In the genomic region with DNA sequence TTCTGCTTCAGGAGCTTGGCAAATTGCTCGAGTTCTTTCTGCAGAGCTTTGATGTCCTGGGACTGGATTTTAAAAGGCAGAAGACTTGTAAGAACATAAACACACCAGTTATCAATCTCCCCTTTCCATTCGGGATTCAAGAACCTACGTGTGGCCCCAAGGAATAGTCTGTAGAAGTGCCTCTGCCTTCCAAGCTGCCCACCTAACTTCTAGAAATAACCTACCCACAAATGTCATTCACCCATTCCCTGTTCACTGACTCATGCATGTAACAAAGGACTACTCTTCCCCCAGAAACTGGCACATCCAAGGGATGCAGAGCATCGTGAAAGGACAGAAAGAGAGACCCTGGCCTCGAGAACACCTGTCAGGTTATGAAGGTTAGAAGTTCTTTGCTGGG, we compare ENCODE assay signal across 24 cellular contexts. TPM values are rescaled to one million over a fixed set of nuclear protein-coding genes. Genes with fewer than 3 reads are reported as not detected.
DNase-seq lines count a peak whose midpoint lies in the region; ATAC-seq and TF ChIP-seq lines count a peak whose summit lies in the region.
"Had no signal": no experiment of that assay in that cellular context is flagged by ENCODE, and none has a peak within 500 bp of the region (broad histone marks: within the 10 kb centered on the region; RNA-seq: fewer than 3 reads in every experiment).

No MANE protein-coding gene starts in this region.

- POLR2A ChIA-PET in activated B cell treated with CpG ODN at 0.5 μM for 24 hours (lab: Charles Lee), result interaction anchor here (1.2 to 2.4 kb wide), 3 partner anchors 18 to 21 kb away, joined by 3 to 7 read pairs (median 5); no protein-coding TSS in a partner anchor

- no peak overlapping the region for H3K4me3 Mint-ChIP-seq in activated B cell treated with CpG ODN at 0.5 μM for 24 hours
- H3K4me3 Mint-ChIP-seq: CD4-positive, alpha-beta T cell had no signal

- H3K23ac ChIP-seq in mesendoderm (ENCODE audit: low read length), result no peak overlapping the region

- H3K4me1 ChIP-seq in HUES6 (ENCODE audit: control insufficient read depth, insufficient read depth, low read length), result peaks cover 22% of the 10 kb centered on the region
- H3K4me1 ChIP-seq in mesendoderm (ENCODE audit: control insufficient read depth, low read depth, low read length), result peaks cover 6% of the 10 kb centered on the region
- no peaks in the 10 kb centered on the region for H3K4me1 ChIP-seq in prostate gland (replicated peaks)
- H3K4me1 ChIP-seq: Peyer's patch had no signal

- H3K9ac ChIP-seq in HUES6 (ENCODE audit: low read length) (no peak overlapping the region), mesendoderm (ENCODE audit: low read length) (no peak overlapping the region)
- H3K9ac ChIP-seq: BLaER1 treated with 17β-estradiol and CSF1 and Interleukin-3, amounts not matched to agents 10 nM and 100 nM had no signal

- ATAC-seq in activated B cell treated with CpG ODN at 0.5 μM for 24 hours (ENCODE audit: low read depth) (no peak), HG02610 (IDR thresholded peaks at IDR 0.05; ENCODE audit: unreplicated experiment) (no peak), GM21526 (IDR thresholded peaks at IDR 0.05; ENCODE audit: low FRiP score, unreplicated experiment) (no peak)
- ATAC-seq: A549 had no signal

- no CpG with 5 or more reads among the region's 5 CpGs for WGBS in mesendoderm (ENCODE audit: extremely low coverage, insufficient coverage, low lambda C conversion rate)
- 66% methylated on average over 5 of the region's 5 CpGs for WGBS in prostate gland

- peak overlapping the region; percentile 42 for H3K56ac ChIP-seq in mesendoderm (ENCODE audit: low read length)

- no peak overlapping the region for H2AK5ac ChIP-seq in mesendoderm (ENCODE audit: low read length)

- no peak for TF ChIP-seq CTCF in activated B cell treated with CpG ODN at 0.5 μM for 24 hours (IDR thresholded peaks at IDR 0.05)
- no peak for TF ChIP-seq CTCF in prostate gland (IDR thresholded peaks at IDR 0.05)

- no peak overlapping the region for H3K18ac ChIP-seq in mesendoderm (ENCODE audit: low read length)

- peaks cover 6% of the 10 kb centered on the region for H3K36me3 Mint-ChIP-seq in activated B cell treated with CpG ODN at 0.5 μM for 24 hours (ENCODE audit: low read depth)

- intact Hi-C loops in activated B cell treated with CpG ODN at 0.5 μM for 24 hours (cut with micrococcal nuclease) (no loop called here), prostate gland (cut with DNase I) (no loop called here)

- no peak overlapping the region for H4K5ac ChIP-seq in mesendoderm (ENCODE audit: low read length)

- peaks cover 43% of the 10 kb centered on the region for H3K79me2 ChIP-seq in mesendoderm (ENCODE audit: control insufficient read depth, insufficient read depth, low read length)

- H3K36me3 ChIP-seq in HUES6 (ENCODE audit: control insufficient read depth, insufficient read depth, low read length), result peaks cover 65% of the 10 kb centered on the region
- H3K36me3 ChIP-seq in mesendoderm (ENCODE audit: control insufficient read depth, insufficient read depth, low read length), result peaks cover 5% of the 10 kb centered on the region
- no peaks in the 10 kb centered on the region for H3K36me3 ChIP-seq in prostate gland

- H3K27me3 ChIP-seq in HUES6 (ENCODE audit: control insufficient read depth, insufficient read depth, low read length) (peaks cover 8% of the 10 kb centered on the region; the same call in 1 of the 2 replicates), mesendoderm (ENCODE audit: insufficient read depth, low read length, poor library complexity) (no peaks in the 10 kb centered on the region), prostate gland (replicated peaks; ENCODE audit: insufficient read depth) (no peaks in the 10 kb centered on the region)
- H3K27me3 ChIP-seq: BLaER1 treated with 17β-estradiol and CSF1 and Interleukin-3, amounts not matched to agents 10 nM and 100 nM; MG63; Peyer's patch had no signal

- DNase-seq in activated B cell treated with CpG ODN at 0.5 μM for 24 hours (no peak), mesendoderm (no peak), prostate gland (ENCODE audit: low spot score) (no peak)
- DNase-seq in activated CD8-positive, alpha-beta memory T cell treated with anti-CD3 and anti-CD28 coated beads for 24 hours, result no peak
- DNase-seq: AML-193; CD4-positive, alpha-beta T cell; GOT3; HCEC 1CT; IMR-90; KG1; MG63; NCI-H2029; NCI-H2227 treated with DMSO at 0.1 percent for 48 hours; NCI-H526 treated with DMSO at 0.1 percent for 48 hours; OCI-M1; SHP77 treated with DMSO at 0.1 percent for 48 hours had no signal

- no peak overlapping the region for H2BK15ac ChIP-seq in mesendoderm (replicated peaks; ENCODE audit: low read depth)

- H3K4ac ChIP-seq in mesendoderm (ENCODE audit: low read depth, low read length), result no peak overlapping the region

- CTCF ChIA-PET in activated B cell treated with CpG ODN at 0.5 μM for 24 hours (lab: Charles Lee), result interaction anchor here (1.4 kb wide), 1 partner anchor 201 kb away, joined by 7 read pairs; no protein-coding TSS in a partner anchor

- no peaks in the 10 kb centered on the region for H3K27me3 Mint-ChIP-seq in activated B cell treated with CpG ODN at 0.5 μM for 24 hours
- H3K27me3 Mint-ChIP-seq: CD4-positive, alpha-beta T cell had no signal

- H4K8ac ChIP-seq in mesendoderm (ENCODE audit: low read depth, low read length), result no peak overlapping the region

- no peaks in the 10 kb centered on the region for H3K79me1 ChIP-seq in mesendoderm (ENCODE audit: low read length)

- peaks cover 24% of the 10 kb centered on the region for H3K4me1 Mint-ChIP-seq in activated B cell treated with CpG ODN at 0.5 μM for 24 hours

- no peak overlapping the region for H3K27ac ChIP-seq in HUES6 (ENCODE audit: low read depth, low read length)
- no peak overlapping the region for H3K27ac ChIP-seq in mesendoderm (ENCODE audit: low read depth, low read length)
- H3K27ac ChIP-seq in prostate gland, result no peak overlapping the region
- H3K27ac ChIP-seq: A549; BLaER1 treated with 17β-estradiol and CSF1 and Interleukin-3, amounts not matched to agents 10 nM and 100 nM had no signal

- H2BK120ac ChIP-seq in mesendoderm (ENCODE audit: low read depth, low read length), result no peak overlapping the region

- 0 out of 2 replicates have a peak overlapping the region, but pooled peaks have one; percentile 12 for H3K4me3 ChIP-seq in HUES6 (ENCODE audit: low read depth, low read length)
- no peak overlapping the region for H3K4me3 ChIP-seq in mesendoderm (ENCODE audit: low read length)
- H3K4me3 ChIP-seq in prostate gland, result no peak overlapping the region
- H3K4me3 ChIP-seq: A549; BLaER1 treated with 17β-estradiol and CSF1 and Interleukin-3, amounts not matched to agents 10 nM and 100 nM; MG63; Peyer's patch had no signal

- no peak for TF ChIP-seq POLR2A in prostate gland (IDR thresholded peaks at IDR 0.05)

- H3K9me3 ChIP-seq in HUES6 (ENCODE audit: control insufficient read depth, insufficient read depth, low read depth, low read length) (no peaks in the 10 kb centered on the region), prostate gland (no peaks in the 10 kb centered on the region)
- H3K9me3 ChIP-seq: A549; BLaER1 treated with 17β-estradiol and CSF1 and Interleukin-3, amounts not matched to agents 10 nM and 100 nM; MG63; Peyer's patch had no signal

- no peak overlapping the region for H2BK5ac ChIP-seq in mesendoderm (ENCODE audit: low read length)

- H3K27ac Mint-ChIP-seq in activated B cell treated with CpG ODN at 0.5 μM for 24 hours, result peak overlapping the region; percentile 89
- H3K27ac Mint-ChIP-seq: CD4-positive, alpha-beta T cell had no signal

- H3K4me2 ChIP-seq in mesendoderm (ENCODE audit: low read length), result no peak overlapping the region
- H3K4me2 ChIP-seq: A549; BLaER1 treated with 17β-estradiol and CSF1 and Interleukin-3, amounts not matched to agents 10 nM and 100 nM had no signal

- no peaks in the 10 kb centered on the region for H3K9me3 Mint-ChIP-seq in activated B cell treated with CpG ODN at 0.5 μM for 24 hours
- H3K9me3 Mint-ChIP-seq: CD4-positive, alpha-beta T cell had no signal

RNA-seq across cellular contexts. Expression of a gene that starts 4.5 kb away (rescaled TPM):
- total RNA-seq in activated B cell treated with CpG ODN at 0.5 μM for 24 hours, result 2.3 and 4.7 TPM in 2 replicates
- polyA plus RNA-seq in mesendoderm (2013, experiment 1 of 2), result 2,778 TPM
- 2,807 TPM for polyA plus RNA-seq in mesendoderm (2013, experiment 2 of 2)
- total RNA-seq in prostate gland, result 10 to 100 TPM in 1 of 2 donors, 1 to 10 TPM in 1; 3.4 to 21.5 TPM
- total RNA-seq: CD4-positive, alpha-beta T cell; IMR-90; NCI-H460 had no signal
- polyA plus RNA-seq: IMR-90 had no signal

RNA-seq across cellular contexts. Expression of a gene that starts 7.6 kb away (rescaled TPM):
- total RNA-seq in activated B cell treated with CpG ODN at 0.5 μM for 24 hours (17.3 TPM in 2 replicates), prostate gland (10 to 100 TPM in 1 of 2 donors, 1 to 10 TPM in 1; 7.6 to 10.0 TPM)
- polyA plus RNA-seq in mesendoderm (2013, experiment 1 of 2), result 12.1 TPM
- polyA plus RNA-seq in mesendoderm (2013, experiment 2 of 2), result 12.5 TPM

RNA-seq across cellular contexts. Expression of a gene that starts 8.4 kb away (rescaled TPM):
- total RNA-seq in activated B cell treated with CpG ODN at 0.5 μM for 24 hours (32.3 and 37.6 TPM in 2 replicates), prostate gland (10 to 100 TPM; 20.3 to 37.4 TPM)
- polyA plus RNA-seq in mesendoderm (2013, experiment 1 of 2), result 9.5 TPM
- polyA plus RNA-seq in mesendoderm (2013, experiment 2 of 2), result 9.5 TPM

RNA-seq across cellular contexts. Expression of a gene that starts 27.1 kb away (rescaled TPM):
- not detected in 2 replicates for total RNA-seq in activated B cell treated with CpG ODN at 0.5 μM for 24 hours
- polyA plus RNA-seq in mesendoderm (2013, experiment 1 of 2), result 2.3 TPM
- polyA plus RNA-seq in mesendoderm (2013, experiment 2 of 2), result 2.3 TPM
- not detected for total RNA-seq in prostate gland
- total RNA-seq: CD4-positive, alpha-beta T cell; HT-29; IMR-90; NCI-H460; Peyer's patch had no signal
- polyA plus RNA-seq: IMR-90 had no signal

RNA-seq across cellular contexts. Expression of a gene that starts 45.7 kb away (rescaled TPM):
- total RNA-seq in activated B cell treated with CpG ODN at 0.5 μM for 24 hours (not detected in 2 replicates), prostate gland (1 to 10 TPM in 1 of 2 donors, under 1 TPM in 1; 0.50 to 1.5 TPM)
- not detected for polyA plus RNA-seq in mesendoderm (2013, experiment 1 of 2)
- polyA plus RNA-seq in mesendoderm (2013, experiment 2 of 2), result not detected
- total RNA-seq: CD4-positive, alpha-beta T cell; IMR-90; NCI-H460 had no signal
- polyA plus RNA-seq: A549, IMR-90 had no signal
